8 cellular contexts compared by ENCODE assay signal in the genomic region with DNA sequence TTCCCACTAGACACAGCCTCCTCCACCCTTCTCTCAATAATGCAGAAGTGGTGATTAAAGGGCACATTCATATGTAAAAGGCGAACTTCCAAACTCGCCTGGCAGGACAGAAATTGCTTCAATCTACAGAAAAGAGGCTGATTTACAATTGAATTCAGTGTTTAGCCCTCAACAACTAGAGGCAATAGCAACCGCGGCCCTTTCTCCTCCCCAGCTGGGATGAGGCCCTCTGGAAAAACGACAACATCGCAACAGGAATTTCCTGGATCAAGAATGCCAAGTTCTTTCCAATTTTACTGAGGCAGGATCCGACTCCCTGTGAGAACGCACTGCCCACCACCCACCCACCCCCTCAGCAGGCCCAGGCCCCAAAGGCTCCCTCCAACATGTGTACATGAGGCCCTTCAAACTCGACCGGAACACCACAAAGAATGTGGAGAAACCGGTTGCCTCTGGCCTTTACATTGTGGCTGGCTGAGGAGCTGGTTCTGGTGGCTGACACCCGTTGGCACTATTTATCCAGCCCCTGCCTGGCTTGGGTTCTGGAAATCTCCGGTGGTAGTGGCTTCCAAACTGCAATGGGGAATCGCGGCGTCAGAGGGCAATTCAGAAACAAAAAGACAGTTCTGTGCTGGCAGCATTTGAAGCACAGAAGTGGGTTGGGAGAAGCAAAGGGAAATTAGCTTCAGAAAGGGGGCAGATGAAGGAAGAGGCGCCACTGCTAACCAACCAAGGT. TPM values are rescaled to one million over a fixed set of nuclear protein-coding genes. Genes with fewer than 3 reads are reported as not detected.
DNase-seq lines count a peak whose midpoint lies in the region; ATAC-seq and TF ChIP-seq lines count a peak whose summit lies in the region.

No MANE protein-coding gene starts in this region.

- H3K9me3 Mint-ChIP-seq in activated T-helper 17 cell treated with anti-CD3 and anti-CD28 coated beads, Interleukin-2, amount 50 U/mL, for 72 hours: no peaks in the 10 kb centered on the region

- CTCF ChIA-PET in A673 (lab: Charles Lee): interaction anchor here (0.6 kb wide), 1 partner anchor 748 kb away, joined by 7 read pairs; no protein-coding TSS in a partner anchor

- H3K4me3 ChIP-seq in A673 (ENCODE audit: low read depth, low read length, poor library complexity, severe bottlenecking) (no peak overlapping the region), HFF-Myc (replicated peaks; ENCODE audit: low read depth, low read length) (peak overlapping the region; percentile 26), gastroesophageal sphincter (peak overlapping the region in 1 of 2 donors; percentile 46)

- H3K4me1 Mint-ChIP-seq in activated T-helper 17 cell treated with anti-CD3 and anti-CD28 coated beads, Interleukin-2, amount 50 U/mL, for 72 hours: peaks cover 36% of the 10 kb centered on the region

- BruUV-seq in A673 (replicated peaks; lab: Mats Ljungman, UMichigan): no TSS peak

- H3K9me3 ChIP-seq in A673 (ENCODE audit: low read depth, low read length, poor library complexity, severe bottlenecking) (no peaks in the 10 kb centered on the region), gastroesophageal sphincter (no peaks in the 10 kb centered on the region)

- H3K36me3 ChIP-seq in A673 (ENCODE audit: insufficient read depth, low read length, poor library complexity, severe bottlenecking): no peaks in the 10 kb centered on the region
- no peaks in the 10 kb centered on the region for H3K36me3 ChIP-seq in gastroesophageal sphincter

- DNase-seq in A673 (ENCODE audit: low spot score) (peak; percentile 48), HFF-Myc (ENCODE audit: extremely low read depth, low read depth) (peak; percentile 52), non-pigmented ciliary epithelial cell (ENCODE audit: low read depth) (peak; percentile 24), SKM-1 treated with dmso at 0.1 percent for 144 hours (lab: John Stamatoyannopoulos, UW; ENCODE audit: unreplicated experiment) (no peak), AML-193 (lab: John Stamatoyannopoulos, UW) (no peak)

- no peaks in the 10 kb centered on the region for H3K27me3 ChIP-seq in A673 (replicated peaks; ENCODE audit: insufficient read depth, low read depth, low read length, poor library complexity)
- H3K27me3 ChIP-seq in gastroesophageal sphincter: no peaks in the 10 kb centered on the region

- WGBS in gastroesophageal sphincter (ENCODE audit: low coverage in 1 of 2), 2 donors: 23% methylated on average over 7 of the region's 17 CpGs; no CpG with 5 or more reads in 1 of the 2 donors

- peak overlapping the region; percentile 87 for H3K27ac ChIP-seq in A673 (ENCODE audit: low read depth, low read length, poor library complexity, severe bottlenecking)
- H3K27ac ChIP-seq in gastroesophageal sphincter: peak overlapping the region; percentile 98 to 100 (median 100)

- no peaks in the 10 kb centered on the region for H3K27me3 Mint-ChIP-seq in activated T-helper 17 cell treated with anti-CD3 and anti-CD28 coated beads, Interleukin-2, amount 50 U/mL, for 72 hours

- ATAC-seq in activated T-helper 17 cell treated with anti-CD3 and anti-CD28 coated beads, Interleukin-2, amount 50 U/mL, for 72 hours (replicated peaks): no peak
- ATAC-seq in gastroesophageal sphincter (no peak), HG02981 (IDR thresholded peaks at IDR 0.05; ENCODE audit: unreplicated experiment) (no peak)

- H3K4me3 Mint-ChIP-seq in activated T-helper 17 cell treated with anti-CD3 and anti-CD28 coated beads, Interleukin-2, amount 50 U/mL, for 72 hours: peak overlapping the region; percentile 80

- POLR2A ChIA-PET in A673 (lab: Charles Lee; ENCODE audit: low non-redundant PET): no interaction called here

- intact Hi-C loops in A673 (cut with micrococcal nuclease; ENCODE audit: unreplicated experiment): loop anchor here (5.0 kb wide), 1 partner anchor 38 kb away; a partner anchor contains a TSS

- H3K36me3 Mint-ChIP-seq in activated T-helper 17 cell treated with anti-CD3 and anti-CD28 coated beads, Interleukin-2, amount 50 U/mL, for 72 hours (ENCODE audit: low read depth): peaks cover 13% of the 10 kb centered on the region

- H3K27ac Mint-ChIP-seq in activated T-helper 17 cell treated with anti-CD3 and anti-CD28 coated beads, Interleukin-2, amount 50 U/mL, for 72 hours: peak overlapping the region; percentile 95

- TF ChIP-seq POLR2A in gastroesophageal sphincter (IDR thresholded peaks at IDR 0.05): no peak

- H3K4me1 ChIP-seq in A673 (ENCODE audit: insufficient read depth, low read length, poor library complexity, severe bottlenecking) (peaks cover 54% of the 10 kb centered on the region), gastroesophageal sphincter (peaks cover 30 to 100% (median 61%) of the 10 kb centered on the region in 3 donors)

- TF ChIP-seq CTCF in A673 (conservative IDR thresholded peaks at IDR 0.05; ENCODE audit: low read depth, low read length) (no peak), HFF-Myc (IDR thresholded peaks at IDR 0.05; ENCODE audit: low read depth, low read length, missing control alignments) (no peak), gastroesophageal sphincter (IDR thresholded peaks at IDR 0.05) (no peak)

- TF ChIP-seq EP300 in gastroesophageal sphincter (IDR thresholded peaks at IDR 0.05): no peak

RNA-seq across cellular contexts. Expression of a gene that starts 36.8 kb away (rescaled TPM):
- total RNA-seq in A673 (2021) (31.3 and 35.2 TPM in 2 replicates), gastroesophageal sphincter (10 to 100 TPM; 32.2 to 78.9 (median 54.4) TPM)
- total RNA-seq in activated T-helper 17 cell treated with anti-CD3 and anti-CD28 coated beads, Interleukin-2, amount 50 U/mL, for 72 hours: 10 to 100 TPM; 35.3 to 39.4 TPM

Comparison
In these comparisons a context has a peak if more than half of its experiments do, and no peak if none do; other contexts are left out.
1. DNase-seq: peak in A673 (single experiment), HFF-Myc (single experiment) and non-pigmented ciliary epithelial cell (single experiment); none in SKM-1 treated with dmso at 0.1 percent for 144 hours (single experiment) and AML-193 (0 of 2).